Comparison of ENCODE assay signal across 25 cellular contexts in the genomic region with DNA sequence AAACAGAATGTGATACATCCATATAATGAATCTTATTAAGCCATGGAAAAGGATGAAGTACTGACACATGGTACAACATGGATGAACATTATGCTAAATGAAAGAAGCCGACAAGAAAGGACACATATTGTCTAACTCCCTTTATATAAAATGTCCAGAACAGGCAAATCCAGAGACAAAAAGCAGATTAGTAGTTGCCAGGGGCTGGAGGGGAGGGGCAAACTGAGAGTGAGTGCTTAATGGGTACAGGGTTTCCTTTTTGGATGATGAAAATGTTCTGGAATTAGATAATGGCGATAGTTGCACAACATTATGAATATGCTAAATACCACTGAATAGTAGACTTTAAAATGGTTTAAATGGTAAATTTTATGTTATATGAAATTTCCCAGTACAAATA.
"Had no signal": no experiment of that assay in that cellular context is flagged by ENCODE, and none has a peak within 500 bp of the region (broad histone marks: within the 10 kb centered on the region; RNA-seq: fewer than 3 reads in every experiment).

No MANE protein-coding gene starts in this region.

- ATAC-seq: activated CD8-positive, alpha-beta memory T cell treated with anti-CD3 and anti-CD28 coated beads, Interleukin-2, amount 10 ng/mL, durations not matched to agents 7 days and 5 days; activated naive CD4-positive, alpha-beta T cell treated with anti-CD3 and anti-CD28 coated beads, Interleukin-2, amount 50 U/mL, for 72 hours; activated naive CD8-positive, alpha-beta T cell treated with anti-CD3 and anti-CD28 coated beads, Interleukin-2, amount 50 U/mL, for 24 hours; Panc1; Right ventricle myocardium inferior; T-cell had no signal

- DNase-seq: activated B cell treated with CpG ODN at 0.5 μM for 24 hours; activated CD4-positive, alpha-beta T cell treated with anti-CD3 and anti-CD28 coated beads for 1 hour; activated CD4-positive, alpha-beta T cell treated with anti-CD3 and anti-CD28 coated beads, Interleukin-2, amount 10 ng/mL, durations not matched to agents 24 days and 14 days; activated CD4-positive, alpha-beta T cell treated with anti-CD3 and anti-CD28 coated beads, Interleukin-2, amount 50 U/mL, for 48 hours; activated CD8-positive, alpha-beta memory T cell treated with anti-CD3 and anti-CD28 coated beads, Interleukin-2, amount 10 ng/mL, durations not matched to agents 7 days and 5 days; activated effector memory CD4-positive, alpha-beta T cell treated with Interleukin-2 at 50 U/mL for 16 hours; activated naive CD4-positive, alpha-beta T cell; activated naive CD8-positive, alpha-beta T cell treated with anti-CD3 and anti-CD28 coated beads, Interleukin-2, amount 50 U/mL, for 24 hours; activated T-cell treated with anti-CD3 and anti-CD28 coated beads, Interleukin-2, amount 50 U/mL, for 24 hours; amygdala; brain microvascular endothelial cell; NCI-H1048; NCI-H2029; NCI-H2107; NCI-H526 treated with DMSO at 0.1 percent for 48 hours; NK-92 treated with Interleukin-12 subunit alpha and Interleukin-12 subunit beta, amount 100 ng/mL, for 24 hours; OCI-M1; RPMI8226; T-cell; T-helper 2 cell; T1000 had no signal

- FAIRE-seq: TTC549 had no signal
